In genomic region chr20:51183443-51183842, GRCh38 we compare ENCODE assay signal across 21 cellular contexts.
"Had no signal": no experiment of that assay in that cellular context is flagged by ENCODE, and none has a peak within 500 bp of the region (broad histone marks: within the 10 kb centered on the region; RNA-seq: fewer than 3 reads in every experiment).

No MANE protein-coding gene starts in this region.

- H3K4me2 ChIP-seq: smooth muscle cell had no signal

- H3K4me3 ChIP-seq: ascending aorta, lower lobe of right lung, smooth muscle cell, testis had no signal

- FAIRE-seq: TTC549 had no signal

- H3K4me1 ChIP-seq: ascending aorta, lower lobe of right lung had no signal

- DNase-seq: activated CD4-positive, alpha-beta T cell treated with anti-CD3 and anti-CD28 coated beads for 1 hour; activated CD4-positive, alpha-beta T cell treated with anti-CD3 and anti-CD28 coated beads, Interleukin-2, amount 50 U/mL, for 1 hour; activated CD8-positive, alpha-beta T cell treated with anti-CD3 and anti-CD28 coated beads, Interleukin-2, amount 10 ng/mL, durations not matched to agents 7 days and 5 days; activated gamma-delta T cell; central memory CD4-positive, alpha-beta T cell; dermis blood vessel endothelial cell; effector CD8-positive, alpha-beta T cell; foreskin melanocyte; lower lobe of right lung; naive thymus-derived CD4-positive, alpha-beta T cell; posterior cingulate gyrus; stimulated activated CD4-positive, alpha-beta T cell treated with anti-CD3 and anti-CD28 coated beads, Interleukin-15, amount 100 ng/mL, for 24 hours; stimulated activated CD4-positive, alpha-beta T cell treated with anti-CD3 and anti-CD28 coated beads, Interleukin-4, amount 100 ng/mL, for 1 hour; stimulated activated naive CD4-positive, alpha-beta T cell; testis had no signal

- H3K9me3 ChIP-seq: ascending aorta, lower lobe of right lung, testis had no signal

- H3K36me3 ChIP-seq: ascending aorta, lower lobe of right lung had no signal

- H3K27me3 ChIP-seq: ascending aorta, testis had no signal

- ATAC-seq: activated CD8-positive, alpha-beta T cell treated with anti-CD3 and anti-CD28 coated beads, Interleukin-2, amount 10 ng/mL, durations not matched to agents 7 days and 5 days; activated naive CD4-positive, alpha-beta T cell treated with anti-CD3 and anti-CD28 coated beads, Interleukin-2, amount 50 U/mL, for 72 hours; left lobe of liver; lower lobe of right lung; naive thymus-derived CD4-positive, alpha-beta T cell; sciatic nerve had no signal

- H3K27ac ChIP-seq: ascending aorta, lower lobe of right lung, testis had no signal
